Comparison of ENCODE assay signal across 28 cellular contexts in the genomic region with DNA sequence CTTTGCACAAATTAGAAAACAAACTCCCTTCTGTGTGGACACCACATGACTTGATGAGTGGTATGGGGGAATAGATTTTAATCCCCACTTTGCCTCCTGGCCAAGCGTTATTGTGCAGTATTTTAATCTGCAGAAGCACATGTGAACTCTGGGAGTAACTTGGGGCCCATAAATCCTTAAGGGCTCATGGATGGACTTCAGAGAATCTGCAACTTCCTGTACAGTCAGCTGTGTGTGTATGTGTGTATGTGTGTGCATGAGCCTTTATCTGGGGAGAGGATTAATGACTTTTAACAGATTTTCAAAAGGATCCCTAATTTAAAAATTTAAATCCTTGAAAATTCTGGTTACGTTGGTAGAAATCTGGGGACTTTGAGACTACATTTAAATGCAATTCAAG.
"Had no signal": no experiment of that assay in that cellular context is flagged by ENCODE, and none has a peak within 500 bp of the region (broad histone marks: within the 10 kb centered on the region; RNA-seq: fewer than 3 reads in every experiment).

No MANE protein-coding gene starts in this region.

- H3K36me3 ChIP-seq: Peyer's patch, SJCRH30 had no signal

- H3K4me2 ChIP-seq: KMS-11, SK-N-SH had no signal

- H3K36me3 Mint-ChIP-seq: activated naive CD4-positive, alpha-beta T cell treated with anti-CD3 and anti-CD28 coated beads, Interleukin-2, amount 50 U/mL, for 72 hours; brain had no signal

- H3K27ac Mint-ChIP-seq: activated CD8-positive, alpha-beta T cell treated with anti-CD3 and anti-CD28 coated beads for 36 hours; activated naive CD4-positive, alpha-beta T cell treated with anti-CD3 and anti-CD28 coated beads, Interleukin-2, amount 50 U/mL, for 72 hours; activated naive CD8-positive, alpha-beta T cell treated with anti-CD3 and anti-CD28 coated beads, Interleukin-2, amount 50 U/mL, for 24 hours had no signal

- DNase-seq: activated CD4-positive, alpha-beta T cell treated with anti-CD3 and anti-CD28 coated beads for 4 hours; activated CD8-positive, alpha-beta memory T cell treated with anti-CD3 and anti-CD28 coated beads, Interleukin-2, amount 50 U/mL, for 48 hours; activated CD8-positive, alpha-beta T cell treated with anti-CD3 and anti-CD28 coated beads for 36 hours; activated effector memory CD4-positive, alpha-beta T cell treated with anti-CD3 and anti-CD28 coated beads, Interleukin-2, amount 50 U/mL, for 16 hours; activated naive CD4-positive, alpha-beta T cell treated with Interleukin-2 at 50 U/mL for 16 hours; activated naive CD8-positive, alpha-beta T cell treated with anti-CD3 and anti-CD28 coated beads, Interleukin-2, amount 50 U/mL, for 24 hours; activated T-cell treated with anti-CD3 and anti-CD28 coated beads, Interleukin-2, amount 50 U/mL, for 1 hour; amygdala; MV-4-11; NCI-H1092 treated with DMSO at 0.1 percent for 48 hours; NCI-H1436; NCI-H2029 treated with DMSO at 0.1 percent for 48 hours; NCI-H446; NCI-H526; NCI-H774; NK-92 treated with Interleukin-12 subunit alpha and Interleukin-12 subunit beta, amount 100 ng/mL, for 24 hours; Peyer's patch; Right ventricle myocardium superior; SJCRH30; T-helper 1 cell had no signal

- H3K9ac ChIP-seq: KMS-11, SK-N-SH had no signal

- H3K9me3 ChIP-seq: Peyer's patch, SJCRH30, SK-N-SH had no signal

- H3K4me3 ChIP-seq: Peyer's patch, SJCRH30 had no signal

- ATAC-seq: activated CD4-positive, CD25-positive, alpha-beta regulatory T cell treated with anti-CD3 and anti-CD28 coated beads, Interleukin-2, amount 50 U/mL, for 24 hours; activated CD8-positive, alpha-beta T cell treated with anti-CD3 and anti-CD28 coated beads for 36 hours; activated naive CD4-positive, alpha-beta T cell treated with anti-CD3 and anti-CD28 coated beads, Interleukin-2, amount 50 U/mL, for 72 hours; activated naive CD8-positive, alpha-beta T cell treated with anti-CD3 and anti-CD28 coated beads, Interleukin-2, amount 50 U/mL, for 24 hours had no signal

- H3K27ac ChIP-seq: KMS-11, Peyer's patch, RWPE1, SJCRH30 had no signal

- H3K9me3 Mint-ChIP-seq: activated CD8-positive, alpha-beta T cell treated with anti-CD3 and anti-CD28 coated beads for 36 hours; activated naive CD4-positive, alpha-beta T cell treated with anti-CD3 and anti-CD28 coated beads, Interleukin-2, amount 50 U/mL, for 72 hours; activated naive CD8-positive, alpha-beta T cell treated with anti-CD3 and anti-CD28 coated beads, Interleukin-2, amount 50 U/mL, for 24 hours; central memory CD8-positive, alpha-beta T cell had no signal

- H3K4me1 Mint-ChIP-seq: activated naive CD8-positive, alpha-beta T cell treated with anti-CD3 and anti-CD28 coated beads, Interleukin-2, amount 50 U/mL, for 24 hours; central memory CD8-positive, alpha-beta T cell had no signal

- H3K4me3 Mint-ChIP-seq: activated CD8-positive, alpha-beta T cell treated with anti-CD3 and anti-CD28 coated beads for 36 hours; activated naive CD8-positive, alpha-beta T cell treated with anti-CD3 and anti-CD28 coated beads, Interleukin-2, amount 50 U/mL, for 24 hours; brain; central memory CD8-positive, alpha-beta T cell had no signal

- FAIRE-seq: astrocyte had no signal

- H3K27me3 Mint-ChIP-seq: activated CD8-positive, alpha-beta T cell treated with anti-CD3 and anti-CD28 coated beads for 36 hours; activated naive CD8-positive, alpha-beta T cell treated with anti-CD3 and anti-CD28 coated beads, Interleukin-2, amount 50 U/mL, for 24 hours; central memory CD8-positive, alpha-beta T cell had no signal

- H3K27me3 ChIP-seq: Peyer's patch, SJCRH30 had no signal
